17 cellular contexts compared by ENCODE assay signal in genomic region chr11:111445586-111445985, GRCh38.
DNase-seq lines count a peak whose midpoint lies in the region; ATAC-seq lines count a peak whose summit lies in the region.
"Had no signal": no experiment of that assay in that cellular context is flagged by ENCODE, and none has a peak within 500 bp of the region (broad histone marks: within the 10 kb centered on the region; RNA-seq: fewer than 3 reads in every experiment).

No MANE protein-coding gene starts in this region.

- no peaks in the 10 kb centered on the region for H3K79me2 ChIP-seq in GM23248 (ENCODE audit: insufficient read depth)

- peaks cover 7% of the 10 kb centered on the region; the same call in 1 of the 2 replicates for H3K4me1 ChIP-seq in GM23248 (ENCODE audit: insufficient read depth)

- H3K9me2 ChIP-seq in GM23248 (ENCODE audit: insufficient read depth), result no peaks in the 10 kb centered on the region

- peaks cover 21% of the 10 kb centered on the region for H3K4me1 Mint-ChIP-seq in activated T-cell treated with anti-CD3 and anti-CD28 coated beads, Interleukin-2, amount 50 U/mL, for 24 hours (ENCODE audit: low read depth)
- peaks cover 19% of the 10 kb centered on the region for H3K4me1 Mint-ChIP-seq in activated T-cell treated with anti-CD3 and anti-CD28 coated beads, Interleukin-2, amount 50 U/mL, for 4 hours (ENCODE audit: low read depth)
- H3K4me1 Mint-ChIP-seq in naive thymus-derived CD8-positive, alpha-beta T cell, result peaks cover 9 to 16% (median 13%) of the 10 kb centered on the region in 4 donors
- H3K4me1 Mint-ChIP-seq in stimulated activated effector memory CD8-positive, alpha-beta T cell treated with anti-CD3 and anti-CD28 coated beads, Interleukin-12 subunit alpha, Interleukin-12 subunit beta, amount 100 ng/mL, for 72 hours, result peaks cover 17% of the 10 kb centered on the region

- no peak overlapping the region for H3K4me2 ChIP-seq in GM23248 (ENCODE audit: unreplicated experiment)

- no peaks in the 10 kb centered on the region for H3K27me3 ChIP-seq in GM23248 (replicated peaks; ENCODE audit: insufficient read depth)

- H4K20me1 ChIP-seq in GM23248 (ENCODE audit: insufficient read depth), result no peaks in the 10 kb centered on the region

- H3F3A ChIP-seq in GM23248 (ENCODE audit: insufficient read depth), result no peaks in the 10 kb centered on the region

- in situ Hi-C loops in GM23248 (cut with MboI), result loop anchor here (25.0 kb wide), 2 partner anchors 733 to 983 kb away; partner anchors contain the start of gene ARHGAP20

- H3K27ac ChIP-seq in GM23248, result no peak overlapping the region
- H3K27ac ChIP-seq: RWPE1 had no signal

- H3K27ac Mint-ChIP-seq in activated T-cell treated with anti-CD3 and anti-CD28 coated beads, Interleukin-2, amount 50 U/mL, for 24 hours, result peak overlapping the region; percentile 38
- H3K27ac Mint-ChIP-seq in naive thymus-derived CD8-positive, alpha-beta T cell, result peak overlapping the region in 9 of 10 donors; percentile 1 to 82 (median 47)
- H3K27ac Mint-ChIP-seq in stimulated activated effector memory CD8-positive, alpha-beta T cell treated with anti-CD3 and anti-CD28 coated beads, Interleukin-12 subunit alpha, Interleukin-12 subunit beta, amount 100 ng/mL, for 72 hours, result no peak overlapping the region
- H3K27ac Mint-ChIP-seq: H9, mesothelial cell of epicardium, type B pancreatic cell had no signal

- ATAC-seq in activated T-cell treated with anti-CD3 and anti-CD28 coated beads, Interleukin-2, amount 50 U/mL, for 4 hours, result no peak
- no peak for ATAC-seq in naive thymus-derived CD8-positive, alpha-beta T cell
- no peak for ATAC-seq in HG03571 (IDR thresholded peaks at IDR 0.05; ENCODE audit: unreplicated experiment)
- ATAC-seq in stimulated activated effector memory CD8-positive, alpha-beta T cell treated with anti-CD3 and anti-CD28 coated beads, Interleukin-12 subunit alpha, Interleukin-12 subunit beta, amount 100 ng/mL, for 72 hours, result no peak

- H3K4me3 Mint-ChIP-seq in activated T-cell treated with anti-CD3 and anti-CD28 coated beads, Interleukin-2, amount 50 U/mL, for 24 hours, result no peak overlapping the region
- no peak overlapping the region for H3K4me3 Mint-ChIP-seq in activated T-cell treated with anti-CD3 and anti-CD28 coated beads, Interleukin-2, amount 50 U/mL, for 4 hours
- no peak overlapping the region for H3K4me3 Mint-ChIP-seq in naive thymus-derived CD8-positive, alpha-beta T cell
- H3K4me3 Mint-ChIP-seq in stimulated activated effector memory CD8-positive, alpha-beta T cell treated with anti-CD3 and anti-CD28 coated beads, Interleukin-12 subunit alpha, Interleukin-12 subunit beta, amount 100 ng/mL, for 72 hours, result no peak overlapping the region
- H3K4me3 Mint-ChIP-seq: H9, mesothelial cell of epicardium, type B pancreatic cell had no signal

- POLR2A ChIA-PET in naive thymus-derived CD8-positive, alpha-beta T cell (lab: Charles Lee), result no interaction called here

- no peak overlapping the region for H3K9ac ChIP-seq in GM23248

- 0 out of 2 replicates have a peak overlapping the region, but pooled peaks have one; percentile 22 for H2AFZ ChIP-seq in GM23248

- no peaks in the 10 kb centered on the region for H3K36me3 Mint-ChIP-seq in activated T-cell treated with anti-CD3 and anti-CD28 coated beads, Interleukin-2, amount 50 U/mL, for 24 hours (ENCODE audit: low read depth)
- H3K36me3 Mint-ChIP-seq in activated T-cell treated with anti-CD3 and anti-CD28 coated beads, Interleukin-2, amount 50 U/mL, for 4 hours (ENCODE audit: insufficient read depth), result no peaks in the 10 kb centered on the region
- no peaks in the 10 kb centered on the region for H3K36me3 Mint-ChIP-seq in naive thymus-derived CD8-positive, alpha-beta T cell
- no peaks in the 10 kb centered on the region for H3K36me3 Mint-ChIP-seq in stimulated activated effector memory CD8-positive, alpha-beta T cell treated with anti-CD3 and anti-CD28 coated beads, Interleukin-12 subunit alpha, Interleukin-12 subunit beta, amount 100 ng/mL, for 72 hours
- H3K36me3 Mint-ChIP-seq: mesothelial cell of epicardium, type B pancreatic cell had no signal

- no peaks in the 10 kb centered on the region for H3K27me3 Mint-ChIP-seq in activated T-cell treated with anti-CD3 and anti-CD28 coated beads, Interleukin-2, amount 50 U/mL, for 24 hours
- no peaks in the 10 kb centered on the region for H3K27me3 Mint-ChIP-seq in activated T-cell treated with anti-CD3 and anti-CD28 coated beads, Interleukin-2, amount 50 U/mL, for 4 hours (ENCODE audit: low read depth)
- no peaks in the 10 kb centered on the region for H3K27me3 Mint-ChIP-seq in naive thymus-derived CD8-positive, alpha-beta T cell
- H3K27me3 Mint-ChIP-seq: type B pancreatic cell had no signal

- H3K9me3 Mint-ChIP-seq in activated T-cell treated with anti-CD3 and anti-CD28 coated beads, Interleukin-2, amount 50 U/mL, for 24 hours, result no peaks in the 10 kb centered on the region
- no peaks in the 10 kb centered on the region for H3K9me3 Mint-ChIP-seq in activated T-cell treated with anti-CD3 and anti-CD28 coated beads, Interleukin-2, amount 50 U/mL, for 4 hours
- H3K9me3 Mint-ChIP-seq in naive thymus-derived CD8-positive, alpha-beta T cell, result no peaks in the 10 kb centered on the region
- H3K9me3 Mint-ChIP-seq in stimulated activated effector memory CD8-positive, alpha-beta T cell treated with anti-CD3 and anti-CD28 coated beads, Interleukin-12 subunit alpha, Interleukin-12 subunit beta, amount 100 ng/mL, for 72 hours, result no peaks in the 10 kb centered on the region
- H3K9me3 Mint-ChIP-seq: H9, mesothelial cell of epicardium, type B pancreatic cell had no signal

- no peak overlapping the region for H3K4me3 ChIP-seq in GM23248

- 78 to 85% methylated on average over 2 of the region's 2 CpGs for WGBS in GM23248 (ENCODE audit: low coverage in 1 of 2, low lambda C conversion rate in 2 of 2, missing lambda C conversion rate in 2 of 2), 2 experiments

- no peaks in the 10 kb centered on the region for H3K9me3 ChIP-seq in GM23248 (ENCODE audit: low read depth)

- no peaks in the 10 kb centered on the region for H3K36me3 ChIP-seq in GM23248 (ENCODE audit: low read depth)

- DNase-seq in activated T-cell treated with anti-CD3 and anti-CD28 coated beads, Interleukin-2, amount 50 U/mL, for 24 hours, result no peak
- no peak for DNase-seq in activated T-cell treated with anti-CD3 and anti-CD28 coated beads, Interleukin-2, amount 50 U/mL, for 4 hours
- peak; percentile 39 for DNase-seq in GM23248
- DNase-seq in amniotic epithelial cell (ENCODE audit: low read depth), result peak; percentile 52
- DNase-seq in naive thymus-derived CD8-positive, alpha-beta T cell, result no peak
- DNase-seq in NCI-H1694 treated with DMSO at 0.1 percent for 48 hours (lab: John Stamatoyannopoulos, UW), result no peak
- no peak for DNase-seq in stimulated activated effector memory CD8-positive, alpha-beta T cell treated with anti-CD3 and anti-CD28 coated beads, Interleukin-12 subunit alpha, Interleukin-12 subunit beta, amount 100 ng/mL, for 72 hours (ENCODE audit: low spot score in 2 of 2)
- DNase-seq: activated T-cell treated with anti-CD3 and anti-CD28 coated beads for 4 hours; cerebellar nuclear complex; H9; NCI-H774; nucleus accumbens; stimulated activated CD4-positive, alpha-beta T cell treated with anti-CD3 and anti-CD28 coated beads, Interleukin-4, amount 100 ng/mL, for 4 hours had no signal

Comparison
In these comparisons a context has a peak if more than half of its experiments do, and no peak if none do; other contexts are left out.
1. DNase-seq: peak in GM23248 (single experiment) and amniotic epithelial cell (single experiment); none in activated T-cell treated with anti-CD3 and anti-CD28 coated beads, Interleukin-2, amount 50 U/mL, for 24 hours (single experiment), activated T-cell treated with anti-CD3 and anti-CD28 coated beads, Interleukin-2, amount 50 U/mL, for 4 hours (single experiment), naive thymus-derived CD8-positive, alpha-beta T cell (0 of 10), NCI-H1694 treated with DMSO at 0.1 percent for 48 hours (single experiment) and stimulated activated effector memory CD8-positive, alpha-beta T cell treated with anti-CD3 and anti-CD28 coated beads, Interleukin-12 subunit alpha, Interleukin-12 subunit beta, amount 100 ng/mL, for 72 hours (0 of 2).